In genomic region chr5:180806351-180807011, GRCh38 we compare ENCODE assay signal across 1 cellular context.
TF ChIP-seq lines count a peak whose summit lies in the region.

No MANE protein-coding gene starts in this region.

TF ChIP-seq in GM12878, 131 proteins besides CTCF, POLR2A, EP300 and RAD21 (continued from another document):
- TF ChIP-seq SMARCA5 (IDR thresholded peaks at IDR 0.05) (peak; percentile 26; the same call in 1 of the 2 replicates), NBN (IDR thresholded peaks at IDR 0.05) (no peak)
TF ChIP-seq in GM12878: peak in this region for 16.
